20 cellular contexts compared by ENCODE assay signal in genomic region chr6:140045116-140045515, GRCh38.
"Had no signal": no experiment of that assay in that cellular context is flagged by ENCODE, and none has a peak within 500 bp of the region (broad histone marks: within the 10 kb centered on the region; RNA-seq: fewer than 3 reads in every experiment).

No MANE protein-coding gene starts in this region.

- H3K36me3 ChIP-seq: colonic mucosa, esophagus muscularis mucosa, tibial nerve had no signal

- H3K4me3 ChIP-seq: colonic mucosa, esophagus muscularis mucosa, skin epidermis, tibial nerve had no signal

- H3K27ac ChIP-seq: colonic mucosa, esophagus muscularis mucosa, skin epidermis, tibial nerve had no signal

- H3K4me1 ChIP-seq: colonic mucosa, tibial nerve had no signal

- ATAC-seq: activated CD8-positive, alpha-beta T cell treated with anti-CD3 and anti-CD28 coated beads, Interleukin-2, amount 10 ng/mL, durations not matched to agents 7 days and 5 days; activated naive CD4-positive, alpha-beta T cell treated with anti-CD3 and anti-CD28 coated beads, Interleukin-2, amount 50 U/mL, for 72 hours; naive thymus-derived CD8-positive, alpha-beta T cell; stimulated activated naive B cell treated with anti-CD40 and anti-IgM and Interleukin-4, amounts not matched to agents 10 μg/mL and 1 μg/mL and 100 μg/mL, for 72 hours had no signal

- H3K9me3 ChIP-seq: colonic mucosa, esophagus muscularis mucosa, tibial nerve had no signal

- DNase-seq: activated B cell treated with CpG ODN at 0.5 μM for 24 hours; activated CD4-positive, alpha-beta T cell treated with anti-CD3 and anti-CD28 coated beads for 48 hours; activated CD8-positive, alpha-beta memory T cell treated with anti-CD3 and anti-CD28 coated beads, Interleukin-2, amount 50 U/mL, for 4 hours; activated CD8-positive, alpha-beta T cell treated with anti-CD3 and anti-CD28 coated beads, Interleukin-2, amount 10 ng/mL, durations not matched to agents 7 days and 5 days; activated gamma-delta T cell; activated T-cell treated with anti-CD3 and anti-CD28 coated beads, Interleukin-2, amount 50 U/mL, for 48 hours; amniotic stem cell; central memory CD4-positive, alpha-beta T cell; colonic mucosa; glutamatergic neuron; kidney glomerular epithelial cell; naive thymus-derived CD8-positive, alpha-beta T cell; retina; stimulated activated CD4-positive, alpha-beta T cell treated with anti-CD3 and anti-CD28 coated beads, Interleukin-15, amount 100 ng/mL, for 24 hours; stimulated activated CD4-positive, alpha-beta T cell treated with anti-CD3 and anti-CD28 coated beads, Interleukin-4, amount 100 ng/mL, for 1 hour; stimulated activated naive B cell treated with anti-CD40 and anti-IgM and Interleukin-4, amounts not matched to agents 10 μg/mL and 1 μg/mL and 100 μg/mL, for 72 hours had no signal

- H3K27me3 ChIP-seq: colonic mucosa, esophagus muscularis mucosa, tibial nerve had no signal
